2 cellular contexts compared by ENCODE assay signal in the genomic region with DNA sequence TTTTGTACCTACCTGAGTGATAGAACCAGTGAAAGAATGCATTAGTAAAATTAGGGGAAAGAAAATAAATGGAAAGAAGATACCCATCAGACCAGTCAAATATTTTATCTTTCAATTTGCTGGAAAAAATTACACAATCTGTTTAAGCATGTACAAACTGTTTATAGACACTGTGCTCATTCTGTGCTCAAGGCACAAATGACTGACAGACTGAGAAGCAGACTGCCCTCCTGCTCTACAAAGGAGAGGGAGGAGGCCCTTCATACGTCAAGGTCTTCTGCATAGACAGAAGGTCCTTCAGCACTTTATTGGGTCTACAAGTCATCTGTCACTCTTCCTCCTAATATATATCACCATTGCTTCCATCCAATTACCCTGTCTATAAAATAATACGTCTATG.
TF ChIP-seq lines count a peak whose summit lies in the region.

No MANE protein-coding gene starts in this region.

TF ChIP-seq in IMR-90, 13 proteins besides CTCF, POLR2A, EP300 and RAD21:
- TF ChIP-seq, protein P1, sequence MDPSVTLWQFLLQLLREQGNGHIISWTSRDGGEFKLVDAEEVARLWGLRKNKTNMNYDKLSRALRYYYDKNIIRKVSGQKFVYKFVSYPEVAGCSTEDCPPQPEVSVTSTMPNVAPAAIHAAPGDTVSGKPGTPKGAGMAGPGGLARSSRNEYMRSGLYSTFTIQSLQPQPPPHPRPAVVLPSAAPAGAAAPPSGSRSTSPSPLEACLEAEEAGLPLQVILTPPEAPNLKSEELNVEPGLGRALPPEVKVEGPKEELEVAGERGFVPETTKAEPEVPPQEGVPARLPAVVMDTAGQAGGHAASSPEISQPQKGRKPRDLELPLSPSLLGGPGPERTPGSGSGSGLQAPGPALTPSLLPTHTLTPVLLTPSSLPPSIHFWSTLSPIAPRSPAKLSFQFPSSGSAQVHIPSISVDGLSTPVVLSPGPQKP (IDR thresholded peaks at IDR 0.05; ENCODE audit: borderline replicate concordance, low read depth, low read length) = no peak
- no peak for TF ChIP-seq FOS (IDR thresholded peaks at IDR 0.05; ENCODE audit: low read depth, low read length)
- TF ChIP-seq BHLHE40 (IDR thresholded peaks at IDR 0.05; ENCODE audit: low read depth, low read length) = no peak

TF ChIP-seq in neural cell, 6 proteins besides CTCF, POLR2A, EP300 and RAD21 (continued from another document):
- TF ChIP-seq, protein P2, sequence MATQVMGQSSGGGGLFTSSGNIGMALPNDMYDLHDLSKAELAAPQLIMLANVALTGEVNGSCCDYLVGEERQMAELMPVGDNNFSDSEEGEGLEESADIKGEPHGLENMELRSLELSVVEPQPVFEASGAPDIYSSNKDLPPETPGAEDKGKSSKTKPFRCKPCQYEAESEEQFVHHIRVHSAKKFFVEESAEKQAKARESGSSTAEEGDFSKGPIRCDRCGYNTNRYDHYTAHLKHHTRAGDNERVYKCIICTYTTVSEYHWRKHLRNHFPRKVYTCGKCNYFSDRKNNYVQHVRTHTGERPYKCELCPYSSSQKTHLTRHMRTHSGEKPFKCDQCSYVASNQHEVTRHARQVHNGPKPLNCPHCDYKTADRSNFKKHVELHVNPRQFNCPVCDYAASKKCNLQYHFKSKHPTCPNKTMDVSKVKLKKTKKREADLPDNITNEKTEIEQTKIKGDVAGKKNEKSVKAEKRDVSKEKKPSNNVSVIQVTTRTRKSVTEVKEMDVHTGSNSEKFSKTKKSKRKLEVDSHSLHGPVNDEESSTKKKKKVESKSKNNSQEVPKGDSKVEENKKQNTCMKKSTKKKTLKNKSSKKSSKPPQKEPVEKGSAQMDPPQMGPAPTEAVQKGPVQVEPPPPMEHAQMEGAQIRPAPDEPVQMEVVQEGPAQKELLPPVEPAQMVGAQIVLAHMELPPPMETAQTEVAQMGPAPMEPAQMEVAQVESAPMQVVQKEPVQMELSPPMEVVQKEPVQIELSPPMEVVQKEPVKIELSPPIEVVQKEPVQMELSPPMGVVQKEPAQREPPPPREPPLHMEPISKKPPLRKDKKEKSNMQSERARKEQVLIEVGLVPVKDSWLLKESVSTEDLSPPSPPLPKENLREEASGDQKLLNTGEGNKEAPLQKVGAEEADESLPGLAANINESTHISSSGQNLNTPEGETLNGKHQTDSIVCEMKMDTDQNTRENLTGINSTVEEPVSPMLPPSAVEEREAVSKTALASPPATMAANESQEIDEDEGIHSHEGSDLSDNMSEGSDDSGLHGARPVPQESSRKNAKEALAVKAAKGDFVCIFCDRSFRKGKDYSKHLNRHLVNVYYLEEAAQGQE (IDR thresholded peaks at IDR 0.05; ENCODE audit: borderline replicate concordance) = no peak
